1 cellular context compared by ENCODE assay signal in genomic region chr3:111744611-111745010, GRCh38.
TF ChIP-seq lines count a peak whose summit lies in the region.

No MANE protein-coding gene starts in this region.

TF ChIP-seq in HepG2, 621 proteins besides CTCF, POLR2A, EP300 and RAD21 (continues in another document):
- TF ChIP-seq, protein P1, sequence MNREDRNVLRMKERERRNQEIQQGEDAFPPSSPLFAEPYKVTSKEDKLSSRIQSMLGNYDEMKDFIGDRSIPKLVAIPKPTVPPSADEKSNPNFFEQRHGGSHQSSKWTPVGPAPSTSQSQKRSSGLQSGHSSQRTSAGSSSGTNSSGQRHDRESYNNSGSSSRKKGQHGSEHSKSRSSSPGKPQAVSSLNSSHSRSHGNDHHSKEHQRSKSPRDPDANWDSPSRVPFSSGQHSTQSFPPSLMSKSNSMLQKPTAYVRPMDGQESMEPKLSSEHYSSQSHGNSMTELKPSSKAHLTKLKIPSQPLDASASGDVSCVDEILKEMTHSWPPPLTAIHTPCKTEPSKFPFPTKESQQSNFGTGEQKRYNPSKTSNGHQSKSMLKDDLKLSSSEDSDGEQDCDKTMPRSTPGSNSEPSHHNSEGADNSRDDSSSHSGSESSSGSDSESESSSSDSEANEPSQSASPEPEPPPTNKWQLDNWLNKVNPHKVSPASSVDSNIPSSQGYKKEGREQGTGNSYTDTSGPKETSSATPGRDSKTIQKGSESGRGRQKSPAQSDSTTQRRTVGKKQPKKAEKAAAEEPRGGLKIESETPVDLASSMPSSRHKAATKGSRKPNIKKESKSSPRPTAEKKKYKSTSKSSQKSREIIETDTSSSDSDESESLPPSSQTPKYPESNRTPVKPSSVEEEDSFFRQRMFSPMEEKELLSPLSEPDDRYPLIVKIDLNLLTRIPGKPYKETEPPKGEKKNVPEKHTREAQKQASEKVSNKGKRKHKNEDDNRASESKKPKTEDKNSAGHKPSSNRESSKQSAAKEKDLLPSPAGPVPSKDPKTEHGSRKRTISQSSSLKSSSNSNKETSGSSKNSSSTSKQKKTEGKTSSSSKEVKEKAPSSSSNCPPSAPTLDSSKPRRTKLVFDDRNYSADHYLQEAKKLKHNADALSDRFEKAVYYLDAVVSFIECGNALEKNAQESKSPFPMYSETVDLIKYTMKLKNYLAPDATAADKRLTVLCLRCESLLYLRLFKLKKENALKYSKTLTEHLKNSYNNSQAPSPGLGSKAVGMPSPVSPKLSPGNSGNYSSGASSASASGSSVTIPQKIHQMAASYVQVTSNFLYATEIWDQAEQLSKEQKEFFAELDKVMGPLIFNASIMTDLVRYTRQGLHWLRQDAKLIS (CRISPR knock-in tag; IDR thresholded peaks at IDR 0.05) = no peak
- TF ChIP-seq HMG20B (CRISPR knock-in tag; conservative IDR thresholded peaks at IDR 0.05) (no peak), ZNF446 (CRISPR knock-in tag; IDR thresholded peaks at IDR 0.05) (no peak), ZNF574 (CRISPR knock-in tag; IDR thresholded peaks at IDR 0.05) (no peak), AKNA (CRISPR knock-in tag; IDR thresholded peaks at IDR 0.05; ENCODE audit: borderline replicate concordance) (no peak), ZKSCAN1 (IDR thresholded peaks at IDR 0.05; ENCODE audit: low read length) (no peak), ZNF557 (CRISPR knock-in tag; IDR thresholded peaks at IDR 0.05) (no peak), LRRFIP1 (CRISPR knock-in tag; conservative IDR thresholded peaks at IDR 0.05) (no peak), FIP1L1 (IDR thresholded peaks at IDR 0.05; ENCODE audit: borderline replicate concordance, insufficient read depth, low read depth, low read length) (no peak), REXO4 (CRISPR knock-in tag; IDR thresholded peaks at IDR 0.05; ENCODE audit: borderline replicate concordance) (no peak), SPEN (CRISPR knock-in tag; IDR thresholded peaks at IDR 0.05; ENCODE audit: low read depth) (no peak), RERE (CRISPR knock-in tag; IDR thresholded peaks at IDR 0.05; ENCODE audit: low read depth) (no peak), GATA4 (IDR thresholded peaks at IDR 0.05; ENCODE audit: borderline replicate concordance, low read depth) (no peak)
- TF ChIP-seq, protein P2, sequence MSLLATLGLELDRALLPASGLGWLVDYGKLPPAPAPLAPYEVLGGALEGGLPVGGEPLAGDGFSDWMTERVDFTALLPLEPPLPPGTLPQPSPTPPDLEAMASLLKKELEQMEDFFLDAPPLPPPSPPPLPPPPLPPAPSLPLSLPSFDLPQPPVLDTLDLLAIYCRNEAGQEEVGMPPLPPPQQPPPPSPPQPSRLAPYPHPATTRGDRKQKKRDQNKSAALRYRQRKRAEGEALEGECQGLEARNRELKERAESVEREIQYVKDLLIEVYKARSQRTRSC (CRISPR knock-in tag; IDR thresholded peaks at IDR 0.05; ENCODE audit: low read depth) = no peak
- TF ChIP-seq, protein P3, sequence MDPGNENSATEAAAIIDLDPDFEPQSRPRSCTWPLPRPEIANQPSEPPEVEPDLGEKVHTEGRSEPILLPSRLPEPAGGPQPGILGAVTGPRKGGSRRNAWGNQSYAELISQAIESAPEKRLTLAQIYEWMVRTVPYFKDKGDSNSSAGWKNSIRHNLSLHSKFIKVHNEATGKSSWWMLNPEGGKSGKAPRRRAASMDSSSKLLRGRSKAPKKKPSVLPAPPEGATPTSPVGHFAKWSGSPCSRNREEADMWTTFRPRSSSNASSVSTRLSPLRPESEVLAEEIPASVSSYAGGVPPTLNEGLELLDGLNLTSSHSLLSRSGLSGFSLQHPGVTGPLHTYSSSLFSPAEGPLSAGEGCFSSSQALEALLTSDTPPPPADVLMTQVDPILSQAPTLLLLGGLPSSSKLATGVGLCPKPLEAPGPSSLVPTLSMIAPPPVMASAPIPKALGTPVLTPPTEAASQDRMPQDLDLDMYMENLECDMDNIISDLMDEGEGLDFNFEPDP (CRISPR knock-in tag; conservative IDR thresholded peaks at IDR 0.05) = no peak
- TF ChIP-seq, protein P4, sequence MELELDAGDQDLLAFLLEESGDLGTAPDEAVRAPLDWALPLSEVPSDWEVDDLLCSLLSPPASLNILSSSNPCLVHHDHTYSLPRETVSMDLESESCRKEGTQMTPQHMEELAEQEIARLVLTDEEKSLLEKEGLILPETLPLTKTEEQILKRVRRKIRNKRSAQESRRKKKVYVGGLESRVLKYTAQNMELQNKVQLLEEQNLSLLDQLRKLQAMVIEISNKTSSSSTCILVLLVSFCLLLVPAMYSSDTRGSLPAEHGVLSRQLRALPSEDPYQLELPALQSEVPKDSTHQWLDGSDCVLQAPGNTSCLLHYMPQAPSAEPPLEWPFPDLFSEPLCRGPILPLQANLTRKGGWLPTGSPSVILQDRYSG (CRISPR knock-in tag; IDR thresholded peaks at IDR 0.05) = no peak
- TF ChIP-seq, protein P5, sequence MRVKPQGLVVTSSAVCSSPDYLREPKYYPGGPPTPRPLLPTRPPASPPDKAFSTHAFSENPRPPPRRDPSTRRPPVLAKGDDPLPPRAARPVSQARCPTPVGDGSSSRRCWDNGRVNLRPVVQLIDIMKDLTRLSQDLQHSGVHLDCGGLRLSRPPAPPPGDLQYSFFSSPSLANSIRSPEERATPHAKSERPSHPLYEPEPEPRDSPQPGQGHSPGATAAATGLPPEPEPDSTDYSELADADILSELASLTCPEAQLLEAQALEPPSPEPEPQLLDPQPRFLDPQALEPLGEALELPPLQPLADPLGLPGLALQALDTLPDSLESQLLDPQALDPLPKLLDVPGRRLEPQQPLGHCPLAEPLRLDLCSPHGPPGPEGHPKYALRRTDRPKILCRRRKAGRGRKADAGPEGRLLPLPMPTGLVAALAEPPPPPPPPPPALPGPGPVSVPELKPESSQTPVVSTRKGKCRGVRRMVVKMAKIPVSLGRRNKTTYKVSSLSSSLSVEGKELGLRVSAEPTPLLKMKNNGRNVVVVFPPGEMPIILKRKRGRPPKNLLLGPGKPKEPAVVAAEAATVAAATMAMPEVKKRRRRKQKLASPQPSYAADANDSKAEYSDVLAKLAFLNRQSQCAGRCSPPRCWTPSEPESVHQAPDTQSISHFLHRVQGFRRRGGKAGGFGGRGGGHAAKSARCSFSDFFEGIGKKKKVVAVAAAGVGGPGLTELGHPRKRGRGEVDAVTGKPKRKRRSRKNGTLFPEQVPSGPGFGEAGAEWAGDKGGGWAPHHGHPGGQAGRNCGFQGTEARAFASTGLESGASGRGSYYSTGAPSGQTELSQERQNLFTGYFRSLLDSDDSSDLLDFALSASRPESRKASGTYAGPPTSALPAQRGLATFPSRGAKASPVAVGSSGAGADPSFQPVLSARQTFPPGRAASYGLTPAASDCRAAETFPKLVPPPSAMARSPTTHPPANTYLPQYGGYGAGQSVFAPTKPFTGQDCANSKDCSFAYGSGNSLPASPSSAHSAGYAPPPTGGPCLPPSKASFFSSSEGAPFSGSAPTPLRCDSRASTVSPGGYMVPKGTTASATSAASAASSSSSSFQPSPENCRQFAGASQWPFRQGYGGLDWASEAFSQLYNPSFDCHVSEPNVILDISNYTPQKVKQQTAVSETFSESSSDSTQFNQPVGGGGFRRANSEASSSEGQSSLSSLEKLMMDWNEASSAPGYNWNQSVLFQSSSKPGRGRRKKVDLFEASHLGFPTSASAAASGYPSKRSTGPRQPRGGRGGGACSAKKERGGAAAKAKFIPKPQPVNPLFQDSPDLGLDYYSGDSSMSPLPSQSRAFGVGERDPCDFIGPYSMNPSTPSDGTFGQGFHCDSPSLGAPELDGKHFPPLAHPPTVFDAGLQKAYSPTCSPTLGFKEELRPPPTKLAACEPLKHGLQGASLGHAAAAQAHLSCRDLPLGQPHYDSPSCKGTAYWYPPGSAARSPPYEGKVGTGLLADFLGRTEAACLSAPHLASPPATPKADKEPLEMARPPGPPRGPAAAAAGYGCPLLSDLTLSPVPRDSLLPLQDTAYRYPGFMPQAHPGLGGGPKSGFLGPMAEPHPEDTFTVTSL (CRISPR knock-in tag; IDR thresholded peaks at IDR 0.05; ENCODE audit: borderline replicate concordance) = no peak
